Comparison of ENCODE assay signal across 24 cellular contexts in genomic region chr2:241988146-241988545, GRCh38.
"Had no signal": no experiment of that assay in that cellular context is flagged by ENCODE, and none has a peak within 500 bp of the region (broad histone marks: within the 10 kb centered on the region; RNA-seq: fewer than 3 reads in every experiment).

No MANE protein-coding gene starts in this region.

- H2AFZ ChIP-seq: neural progenitor cell had no signal

- H3K4me3 Mint-ChIP-seq: natural killer cell; nephron progenitor cell; neural progenitor cell; stimulated activated naive B cell treated with anti-CD40 and anti-IgM and Interleukin-4, amounts not matched to agents 10 μg/mL and 1 μg/mL and 100 μg/mL, for 72 hours had no signal

- H3K27ac ChIP-seq: left lung, lower lobe of right lung, neural progenitor cell, ovary, right atrium auricular region, skin epidermis, stomach, tibial nerve, upper lobe of left lung, vagina had no signal

- H3K36me3 Mint-ChIP-seq: natural killer cell, neural progenitor cell had no signal

- H3K27me3 Mint-ChIP-seq: progenitor cell of endocrine pancreas; stimulated activated naive B cell treated with anti-CD40 and anti-IgM and Interleukin-4, amounts not matched to agents 10 μg/mL and 1 μg/mL and 100 μg/mL, for 72 hours had no signal

- H3K9me3 ChIP-seq: lower lobe of right lung, ovary, right atrium auricular region, stomach, tibial nerve, upper lobe of left lung, vagina had no signal

- H3K9me3 Mint-ChIP-seq: natural killer cell had no signal

- ATAC-seq: left cardiac atrium; left lung; lower lobe of right lung; natural killer cell; sciatic nerve; stimulated activated naive B cell treated with anti-CD40 and anti-IgM and Interleukin-4, amounts not matched to agents 10 μg/mL and 1 μg/mL and 100 μg/mL, for 72 hours; stimulated activated naive CD8-positive, alpha-beta T cell treated with anti-CD3 and anti-CD28 coated beads, Interleukin-15, Interleukin-2, amounts not matched to agents 100 U/mL and 50 U/mL, for 24 hours had no signal

- H3K4me2 ChIP-seq: neural progenitor cell had no signal

- H3K27me3 ChIP-seq: left lung, neural progenitor cell, ovary, right atrium auricular region, tibial nerve, upper lobe of left lung, vagina had no signal

- H3K36me3 ChIP-seq: left lung, lower lobe of right lung, neural progenitor cell, ovary, right atrium auricular region, stomach, tibial nerve, upper lobe of left lung, vagina had no signal

- H3K4me3 ChIP-seq: left lung, lower lobe of right lung, neural progenitor cell, ovary, right atrium auricular region, skin epidermis, stomach, tibial nerve, upper lobe of left lung, vagina had no signal

- H3K27ac Mint-ChIP-seq: natural killer cell; nephron progenitor cell; neural progenitor cell; progenitor cell of endocrine pancreas; stimulated activated naive B cell treated with anti-CD40 and anti-IgM and Interleukin-4, amounts not matched to agents 10 μg/mL and 1 μg/mL and 100 μg/mL, for 72 hours had no signal

- DNase-seq: hippocampal formation; kidney glomerular epithelial cell; left cardiac atrium; left lung; lower lobe of right lung; mammary epithelial cell; mesenchymal stem cell; natural killer cell; nephron progenitor cell; stimulated activated CD4-positive, alpha-beta T cell treated with anti-CD3 and anti-CD28 coated beads, Interleukin-12 subunit alpha, Interleukin-12 subunit beta, amount 100 ng/mL, for 4 hours; stimulated activated CD4-positive, alpha-beta T cell treated with anti-CD3 and anti-CD28 coated beads, Interleukin-15, amount 100 ng/mL, for 24 hours; stimulated activated CD4-positive, alpha-beta T cell treated with anti-CD3 and anti-CD28 coated beads, Interleukin-4, amount 100 ng/mL, for 1 hour; stimulated activated naive B cell treated with anti-CD40 and anti-IgM and Interleukin-4, amounts not matched to agents 10 μg/mL and 1 μg/mL and 100 μg/mL, for 72 hours; stimulated activated naive CD8-positive, alpha-beta T cell treated with anti-CD3 and anti-CD28 coated beads, Interleukin-15, Interleukin-2, amounts not matched to agents 100 U/mL and 50 U/mL, for 24 hours; stomach; upper lobe of left lung had no signal

- H3K9ac ChIP-seq: neural progenitor cell had no signal

- H3K4me1 Mint-ChIP-seq: nephron progenitor cell, neural progenitor cell had no signal

- H3K4me1 ChIP-seq: left lung, lower lobe of right lung, neural progenitor cell, right atrium auricular region, stomach, tibial nerve, upper lobe of left lung, vagina had no signal
